ENCODE assay signal across 1 cellular context in the genomic region with DNA sequence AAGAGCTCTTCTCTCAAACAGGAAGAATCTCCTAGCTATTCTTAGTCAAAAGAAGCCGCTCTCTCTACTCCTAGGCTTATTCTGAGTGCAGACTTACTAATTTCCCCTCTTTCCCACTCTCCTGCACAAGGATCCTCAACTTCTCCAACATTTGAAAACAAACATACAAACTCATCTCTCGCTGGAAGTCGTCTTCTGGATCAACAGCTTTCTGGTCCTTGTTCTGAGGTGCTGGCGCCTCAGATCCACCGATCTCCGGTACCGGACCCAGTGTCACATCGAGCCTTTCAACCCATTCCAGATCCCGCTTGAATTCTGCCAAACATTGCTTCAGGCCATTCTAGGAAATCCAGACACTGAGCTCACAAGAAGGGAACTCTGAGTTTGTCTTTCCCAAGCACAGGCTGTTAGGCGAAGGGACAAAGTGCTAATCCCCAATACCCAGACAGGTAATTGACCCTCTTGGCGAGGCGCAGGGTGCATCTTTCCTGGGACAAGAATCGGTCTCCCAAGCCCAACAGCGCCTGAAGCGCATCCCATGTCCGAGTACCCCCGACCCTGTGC.
TF ChIP-seq lines count a peak whose summit lies in the region.

No MANE protein-coding gene starts in this region.

TF ChIP-seq in HCT116, 20 proteins besides CTCF, POLR2A, EP300 and RAD21 (continued from another document):
- TF ChIP-seq, protein P1, sequence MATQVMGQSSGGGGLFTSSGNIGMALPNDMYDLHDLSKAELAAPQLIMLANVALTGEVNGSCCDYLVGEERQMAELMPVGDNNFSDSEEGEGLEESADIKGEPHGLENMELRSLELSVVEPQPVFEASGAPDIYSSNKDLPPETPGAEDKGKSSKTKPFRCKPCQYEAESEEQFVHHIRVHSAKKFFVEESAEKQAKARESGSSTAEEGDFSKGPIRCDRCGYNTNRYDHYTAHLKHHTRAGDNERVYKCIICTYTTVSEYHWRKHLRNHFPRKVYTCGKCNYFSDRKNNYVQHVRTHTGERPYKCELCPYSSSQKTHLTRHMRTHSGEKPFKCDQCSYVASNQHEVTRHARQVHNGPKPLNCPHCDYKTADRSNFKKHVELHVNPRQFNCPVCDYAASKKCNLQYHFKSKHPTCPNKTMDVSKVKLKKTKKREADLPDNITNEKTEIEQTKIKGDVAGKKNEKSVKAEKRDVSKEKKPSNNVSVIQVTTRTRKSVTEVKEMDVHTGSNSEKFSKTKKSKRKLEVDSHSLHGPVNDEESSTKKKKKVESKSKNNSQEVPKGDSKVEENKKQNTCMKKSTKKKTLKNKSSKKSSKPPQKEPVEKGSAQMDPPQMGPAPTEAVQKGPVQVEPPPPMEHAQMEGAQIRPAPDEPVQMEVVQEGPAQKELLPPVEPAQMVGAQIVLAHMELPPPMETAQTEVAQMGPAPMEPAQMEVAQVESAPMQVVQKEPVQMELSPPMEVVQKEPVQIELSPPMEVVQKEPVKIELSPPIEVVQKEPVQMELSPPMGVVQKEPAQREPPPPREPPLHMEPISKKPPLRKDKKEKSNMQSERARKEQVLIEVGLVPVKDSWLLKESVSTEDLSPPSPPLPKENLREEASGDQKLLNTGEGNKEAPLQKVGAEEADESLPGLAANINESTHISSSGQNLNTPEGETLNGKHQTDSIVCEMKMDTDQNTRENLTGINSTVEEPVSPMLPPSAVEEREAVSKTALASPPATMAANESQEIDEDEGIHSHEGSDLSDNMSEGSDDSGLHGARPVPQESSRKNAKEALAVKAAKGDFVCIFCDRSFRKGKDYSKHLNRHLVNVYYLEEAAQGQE (IDR thresholded peaks at IDR 0.05; ENCODE audit: low read depth): no peak
